ENCODE assay signal across 15 cellular contexts in the genomic region with DNA sequence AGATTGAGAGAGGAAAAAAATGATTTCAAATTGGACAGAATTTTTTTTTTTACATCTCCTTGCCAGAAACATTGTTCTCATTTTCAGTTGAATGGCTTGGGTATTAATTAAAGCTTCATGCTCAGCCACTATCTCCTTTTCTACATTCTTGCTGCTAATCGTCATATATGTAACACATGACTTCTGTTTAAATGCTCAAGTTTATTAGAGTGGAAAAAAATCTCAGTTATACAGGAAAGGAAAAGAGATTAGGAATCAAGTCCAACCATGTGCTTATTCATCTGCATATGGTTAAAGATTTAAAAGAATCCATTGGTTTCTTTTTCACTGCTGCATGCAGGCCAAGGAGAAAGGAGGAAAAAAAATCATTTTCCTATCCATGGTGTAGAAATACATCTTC. TPM values are rescaled to one million over a fixed set of nuclear protein-coding genes. Genes with fewer than 3 reads are reported as not detected.
DNase-seq lines count a peak whose midpoint lies in the region; ATAC-seq and TF ChIP-seq lines count a peak whose summit lies in the region.
"Had no signal": no experiment of that assay in that cellular context is flagged by ENCODE, and none has a peak within 500 bp of the region (broad histone marks: within the 10 kb centered on the region; RNA-seq: fewer than 3 reads in every experiment).

No MANE protein-coding gene starts in this region.

- H3K4me1 ChIP-seq in gastroesophageal sphincter, result peaks cover 0 to 35% (median 5%) of the 10 kb centered on the region in 3 donors

- H3K4me3 ChIP-seq in BJ (ENCODE audit: low read depth, low read length), result no peak overlapping the region
- no peak overlapping the region for H3K4me3 ChIP-seq in gastroesophageal sphincter
- H3K4me3 ChIP-seq in retinal pigment epithelial cell (ENCODE audit: low read length), result no peak overlapping the region
- H3K4me3 ChIP-seq: neural progenitor cell had no signal

- peak; percentile 65 for DNase-seq in BJ (ENCODE audit: low read depth)
- peak; percentile 78 for DNase-seq in amniotic epithelial cell (ENCODE audit: low read depth)
- DNase-seq in retinal pigment epithelial cell (ENCODE audit: low read depth), result peak; percentile 94
- no peak for DNase-seq in substantia nigra (lab: John Stamatoyannopoulos, UW)
- DNase-seq in NCI-H2171 (lab: John Stamatoyannopoulos, UW), result no peak
- DNase-seq in SIG-M5 (lab: John Stamatoyannopoulos, UW), result no peak
- DNase-seq: activated CD4-positive, alpha-beta T cell treated with anti-CD3 and anti-CD28 coated beads, Interleukin-2, amount 10 ng/mL, durations not matched to agents 7 days and 5 days; NCI-H2029 treated with DMSO at 0.1 percent for 48 hours; stimulated activated CD4-positive, alpha-beta T cell treated with anti-CD3 and anti-CD28 coated beads, Interleukin-15, amount 100 ng/mL, for 24 hours; stimulated activated CD8-positive, alpha-beta memory T cell treated with anti-CD3 and anti-CD28 coated beads, Interleukin-4, amount 100 ng/mL, for 48 hours had no signal

- H3K27me3 ChIP-seq in BJ (ENCODE audit: control insufficient read depth, insufficient read depth, low read length) (no peaks in the 10 kb centered on the region), gastroesophageal sphincter (no peaks in the 10 kb centered on the region)
- H3K27me3 ChIP-seq: neural progenitor cell had no signal

- TF ChIP-seq POLR2A in gastroesophageal sphincter (IDR thresholded peaks at IDR 0.05), result no peak

- WGBS in gastroesophageal sphincter (ENCODE audit: low coverage in 1 of 2), 2 donors, result 40 to 44% methylated on average over 1 of the region's 1 CpG

- CTCF ChIA-PET in BJ (lab: Yijun Ruan, JAX), result interaction anchor here (0.6 to 2.2 kb wide), 3 partner anchors 41 to 109 kb away, joined by 3 to 4 read pairs (median 4); no protein-coding TSS in a partner anchor

- H3K27ac ChIP-seq in gastroesophageal sphincter (peak overlapping the region in 3 of 4 donors; percentile 34 to 62 (median 54)), substantia nigra (ENCODE audit: low read depth, low read length, poor library complexity, severe bottlenecking) (no peak overlapping the region)
- H3K27ac ChIP-seq: KMS-11, neural progenitor cell had no signal

- no peaks in the 10 kb centered on the region for H3K9me3 ChIP-seq in gastroesophageal sphincter

- TF ChIP-seq CTCF in BJ (IDR thresholded peaks at IDR 0.05; ENCODE audit: insufficient read depth, low read depth, low read length) (no peak), gastroesophageal sphincter (IDR thresholded peaks at IDR 0.05) (no peak), retinal pigment epithelial cell (conservative IDR thresholded peaks at IDR 0.05; ENCODE audit: low read depth, low read length) (no peak)

- ATAC-seq in gastroesophageal sphincter, result no peak
- ATAC-seq in HG03196 (IDR thresholded peaks at IDR 0.05; ENCODE audit: unreplicated experiment), result no peak
- ATAC-seq: activated T-helper 17 cell treated with anti-CD3 and anti-CD28 coated beads, Interleukin-2, amount 50 U/mL, for 72 hours had no signal

- no peaks in the 10 kb centered on the region for H3K36me3 ChIP-seq in BJ (ENCODE audit: control insufficient read depth, insufficient read depth, low read length)
- no peaks in the 10 kb centered on the region for H3K36me3 ChIP-seq in gastroesophageal sphincter
- H3K36me3 ChIP-seq: neural progenitor cell had no signal

- no peak for TF ChIP-seq EP300 in gastroesophageal sphincter (IDR thresholded peaks at IDR 0.05)

- POLR2A ChIA-PET in BJ (lab: Charles Lee), result no interaction called here

RNA-seq across cellular contexts. Expression of a gene that starts 47.3 kb away (rescaled TPM):
- 169 and 217 TPM in 2 replicates for polyA plus RNA-seq in BJ (2011; rRNA removed)
- polyA minus RNA-seq in BJ (2011; rRNA and poly(A)+ RNA removed), result 83.0 and 105 TPM in 2 replicates
- 100 to 1,000 TPM; 145 to 292 (median 217) TPM for total RNA-seq in gastroesophageal sphincter

Comparison
In these comparisons a context has a peak if more than half of its experiments do, and no peak if none do; other contexts are left out.
1. DNase-seq: peak in BJ (single experiment), amniotic epithelial cell (single experiment) and retinal pigment epithelial cell (single experiment); none in substantia nigra (0 of 49), NCI-H2171 (single experiment) and SIG-M5 (single experiment).